34 cellular contexts compared by ENCODE assay signal in the genomic region with DNA sequence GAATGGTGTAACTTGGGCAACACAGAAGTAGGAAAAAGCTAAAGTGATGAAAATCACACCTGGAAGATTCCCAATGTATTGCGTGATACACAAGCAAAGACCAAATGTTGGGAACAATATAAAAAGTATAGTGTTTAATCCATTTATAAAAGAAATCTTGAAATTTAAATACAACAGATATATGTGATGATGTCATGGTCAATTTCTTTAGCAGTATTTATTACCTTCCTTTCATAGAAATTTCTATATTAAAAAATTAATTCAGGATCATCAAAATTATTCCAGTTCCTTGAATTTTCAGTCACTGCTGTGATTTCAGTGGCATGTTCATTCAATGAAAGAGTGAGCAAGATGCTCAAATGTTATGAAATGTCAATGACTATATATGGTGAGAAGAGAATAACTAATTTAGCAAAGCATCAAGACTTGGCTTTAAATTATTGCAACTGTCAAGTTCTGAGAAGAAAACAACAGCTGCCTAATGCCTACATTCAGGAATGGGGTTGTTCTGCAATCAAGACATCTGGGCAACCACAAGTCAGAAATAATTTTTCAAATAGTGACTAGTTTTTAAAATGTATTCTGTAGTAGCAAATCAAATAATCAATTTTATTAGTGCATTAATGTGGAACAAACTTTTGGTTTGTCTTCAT.
"Had no signal": no experiment of that assay in that cellular context is flagged by ENCODE, and none has a peak within 500 bp of the region (broad histone marks: within the 10 kb centered on the region; RNA-seq: fewer than 3 reads in every experiment).

No MANE protein-coding gene starts in this region.

- H3K27ac Mint-ChIP-seq: activated B cell treated with CpG ODN at 0.5 μM for 24 hours; activated CD8-positive, alpha-beta T cell treated with anti-CD3 and anti-CD28 coated beads for 36 hours; activated naive CD8-positive, alpha-beta T cell; activated T-helper 17 cell treated with anti-CD3 and anti-CD28 coated beads, Interleukin-2, amount 50 U/mL, for 72 hours; effector memory CD8-positive, alpha-beta T cell; T-helper 17 cell; T-helper 2 cell treated with Interferon-gamma antibody and Interleukin-4, amounts not matched to agents 5 μg/mL and 100 μg/mL, for 36 hours had no signal

- H3K27me3 Mint-ChIP-seq: activated B cell treated with CpG ODN at 0.5 μM for 24 hours; activated CD8-positive, alpha-beta T cell treated with anti-CD3 and anti-CD28 coated beads for 36 hours; activated naive CD8-positive, alpha-beta T cell; activated T-helper 17 cell treated with anti-CD3 and anti-CD28 coated beads, Interleukin-2, amount 50 U/mL, for 72 hours; central memory CD8-positive, alpha-beta T cell; effector memory CD8-positive, alpha-beta T cell; T-helper 17 cell had no signal

- H3K27me3 ChIP-seq: brain microvascular endothelial cell, esophagus muscularis mucosa, gastroesophageal sphincter had no signal

- H3K9me3 ChIP-seq: gastroesophageal sphincter had no signal

- FAIRE-seq: astrocyte, bronchial epithelial cell, colon had no signal

- H3K27ac ChIP-seq: brain microvascular endothelial cell, esophagus muscularis mucosa, gastroesophageal sphincter, WERI-Rb-1 had no signal

- H3K36me3 Mint-ChIP-seq: activated naive CD8-positive, alpha-beta T cell had no signal

- DNase-seq: activated B cell treated with CpG ODN at 0.5 μM for 24 hours; activated CD4-positive, alpha-beta T cell treated with anti-CD3 and anti-CD28 coated beads for 48 hours; activated CD4-positive, alpha-beta T cell treated with anti-CD3 and anti-CD28 coated beads, Interleukin-2, amount 50 U/mL, for 1 hour; activated CD4-positive, alpha-beta T cell treated with anti-CD3 and anti-CD28 coated beads, Interleukin-2, amount 50 U/mL, for 48 hours; activated CD8-positive, alpha-beta memory T cell treated with anti-CD3 and anti-CD28 coated beads for 24 hours; activated CD8-positive, alpha-beta T cell treated with anti-CD3 and anti-CD28 coated beads for 36 hours; activated effector memory CD4-positive, alpha-beta T cell treated with Interleukin-2 at 50 U/mL for 16 hours; activated gamma-delta T cell treated with Interleukin-2 at 50 U/mL for 16 hours; activated naive CD4-positive, alpha-beta T cell treated with anti-CD3 and anti-CD28 coated beads, Interleukin-2, amount 50 U/mL, for 16 hours; activated naive CD4-positive, alpha-beta T cell treated with Interleukin-2 at 50 U/mL for 16 hours; activated T-cell treated with anti-CD3 and anti-CD28 coated beads, Interleukin-2, amount 50 U/mL, for 4 hours; amniotic stem cell; anterior cingulate cortex; brain microvascular endothelial cell; cortex of kidney; dermis blood vessel endothelial cell; effector CD4-positive, alpha-beta T cell; effector memory CD8-positive, alpha-beta T cell; erythroblast; foreskin melanocyte; T-helper 1 cell; T-helper 17 cell; T1000; WERI-Rb-1 had no signal

- H3K36me3 ChIP-seq: brain microvascular endothelial cell, esophagus muscularis mucosa, gastroesophageal sphincter, WERI-Rb-1 had no signal

- H3K4me3 ChIP-seq: esophagus muscularis mucosa, gastroesophageal sphincter had no signal

- H3K4me1 Mint-ChIP-seq: activated B cell treated with CpG ODN at 0.5 μM for 24 hours; activated T-helper 17 cell treated with anti-CD3 and anti-CD28 coated beads, Interleukin-2, amount 50 U/mL, for 72 hours; central memory CD8-positive, alpha-beta T cell; T-helper 17 cell had no signal

- H3K4me1 ChIP-seq: gastroesophageal sphincter had no signal

- H3K4me3 Mint-ChIP-seq: activated B cell treated with CpG ODN at 0.5 μM for 24 hours; activated CD8-positive, alpha-beta T cell treated with anti-CD3 and anti-CD28 coated beads for 36 hours; activated naive CD8-positive, alpha-beta T cell; activated T-cell treated with anti-CD3 and anti-CD28 coated beads, Interleukin-2, amount 50 U/mL, for 4 hours; activated T-helper 17 cell treated with anti-CD3 and anti-CD28 coated beads, Interleukin-2, amount 50 U/mL, for 72 hours; central memory CD8-positive, alpha-beta T cell; effector memory CD8-positive, alpha-beta T cell; T-helper 17 cell; T-helper 2 cell treated with Interferon-gamma antibody and Interleukin-4, amounts not matched to agents 5 μg/mL and 100 μg/mL, for 36 hours had no signal

- ATAC-seq: activated CD4-positive, CD25-positive, alpha-beta regulatory T cell treated with anti-CD3 and anti-CD28 coated beads, Interleukin-2, amount 50 U/mL, for 24 hours; activated CD8-positive, alpha-beta T cell treated with anti-CD3 and anti-CD28 coated beads for 36 hours; activated T-cell treated with anti-CD3 and anti-CD28 coated beads, Interleukin-2, amount 50 U/mL, for 4 hours; activated T-helper 17 cell treated with anti-CD3 and anti-CD28 coated beads, Interleukin-2, amount 50 U/mL, for 72 hours; effector memory CD8-positive, alpha-beta T cell; gastroesophageal sphincter; T-helper 17 cell had no signal

- H3K9me3 Mint-ChIP-seq: activated CD8-positive, alpha-beta T cell treated with anti-CD3 and anti-CD28 coated beads for 36 hours; T-helper 2 cell treated with Interferon-gamma antibody and Interleukin-4, amounts not matched to agents 5 μg/mL and 100 μg/mL, for 36 hours had no signal
